ENCODE assay signal across 36 cellular contexts in the genomic region with DNA sequence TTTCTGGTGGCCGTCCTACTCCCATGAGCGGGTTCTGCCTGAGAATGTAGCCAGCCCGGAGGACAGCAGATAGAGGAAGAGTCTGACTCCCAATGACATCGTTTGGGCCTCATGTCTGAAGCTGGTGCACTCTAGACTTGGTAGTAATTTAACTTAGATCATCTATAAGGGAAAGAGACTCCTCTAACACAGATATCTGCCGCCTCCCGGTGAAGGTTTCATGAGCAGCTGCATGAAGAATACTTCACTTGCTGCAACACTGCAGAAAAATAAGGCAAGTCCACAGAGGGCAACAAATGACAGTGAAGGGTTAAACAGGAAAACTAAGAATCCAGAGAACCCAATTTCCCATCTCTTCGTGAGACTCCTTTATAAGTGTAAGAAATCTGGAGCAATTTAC. TPM values are rescaled to one million over a fixed set of nuclear protein-coding genes. Genes with fewer than 3 reads are reported as not detected.
DNase-seq lines count a peak whose midpoint lies in the region; ATAC-seq, FAIRE-seq and TF ChIP-seq lines count a peak whose summit lies in the region.
"Had no signal": no experiment of that assay in that cellular context is flagged by ENCODE, and none has a peak within 500 bp of the region (broad histone marks: within the 10 kb centered on the region; RNA-seq: fewer than 3 reads in every experiment).

No MANE protein-coding gene starts in this region.

- TF ChIP-seq RAD21 in IMR-90 (IDR thresholded peaks at IDR 0.05; ENCODE audit: low read length), result no peak

- H3K9me3 ChIP-seq in IMR-90 (ENCODE audit: control insufficient read depth, insufficient read depth, low read length) (no peaks in the 10 kb centered on the region), astrocyte (ENCODE audit: insufficient read depth, low read depth, low read length) (no peaks in the 10 kb centered on the region)
- H3K9me3 ChIP-seq: heart right ventricle, psoas muscle, tibial nerve had no signal

- peaks cover 9% of the 10 kb centered on the region for H3K27me3 Mint-ChIP-seq in astrocyte (ENCODE audit: low read depth, unreplicated experiment)
- H3K27me3 Mint-ChIP-seq: activated CD4-positive, alpha-beta T cell treated with anti-CD3 and anti-CD28 coated beads for 36 hours; B cell; natural killer cell treated with Interleukin-12 subunit alpha and Interleukin-12 subunit beta and Interleukin-15 and Interleukin-18, amount 100 ng/mL, for 72 hours had no signal

- H3K4me3 Mint-ChIP-seq in astrocyte (ENCODE audit: unreplicated experiment), result no peak overlapping the region
- H3K4me3 Mint-ChIP-seq: activated CD4-positive, alpha-beta T cell treated with anti-CD3 and anti-CD28 coated beads for 36 hours; B cell; CD8-positive, alpha-beta T cell; natural killer cell treated with Interleukin-12 subunit alpha and Interleukin-12 subunit beta and Interleukin-15 and Interleukin-18, amount 100 ng/mL, for 72 hours; T-helper 2 cell treated with Interferon-gamma antibody and Interleukin-4, amounts not matched to agents 5 μg/mL and 100 μg/mL, for 36 hours had no signal

- peak overlapping the region; percentile 85 for H2BK120ac ChIP-seq in IMR-90 (ENCODE audit: low read depth, low read length)

- H4K20me1 ChIP-seq in IMR-90 (ENCODE audit: insufficient read depth, low read length) (no peaks in the 10 kb centered on the region), astrocyte (ENCODE audit: insufficient read depth, low read length) (no peaks in the 10 kb centered on the region)

- H3K4ac ChIP-seq in IMR-90 (ENCODE audit: low read depth, low read length), result peak overlapping the region; percentile 80

- H3K27ac ChIP-seq in ACC112 (ENCODE audit: low read depth, low read length) (peak overlapping the region; percentile 68; the same call in 1 of the 2 replicates), IMR-90 (ENCODE audit: insufficient read depth, low read length) (peak overlapping the region; percentile 53; the same call in 1 of the 2 replicates), astrocyte (ENCODE audit: low read depth, low read length) (peak overlapping the region; percentile 81)
- H3K27ac ChIP-seq: psoas muscle, tibial nerve had no signal

- no TSS peak for BruUV-seq in IMR-90 (replicated peaks; lab: Mats Ljungman, UMichigan)

- H3K27ac Mint-ChIP-seq in astrocyte (ENCODE audit: unreplicated experiment), result peak overlapping the region; percentile 26
- H3K27ac Mint-ChIP-seq: activated CD4-positive, alpha-beta T cell treated with anti-CD3 and anti-CD28 coated beads for 36 hours; activated naive CD4-positive, alpha-beta T cell treated with anti-CD3 and anti-CD28 coated beads, Interleukin-2, amount 50 U/mL, for 72 hours; activated T-helper 2 cell treated with anti-CD3 and anti-CD28 coated beads, Interferon-gamma antibody, Interleukin-2, Interleukin-4, amounts not matched to agents 10 μg/mL and 5 μg/mL and 100 μg/mL, durations not matched to agents 14 hours and 24 hours and 36 hours; B cell; CD8-positive, alpha-beta T cell; natural killer cell treated with Interleukin-12 subunit alpha and Interleukin-12 subunit beta and Interleukin-15 and Interleukin-18, amount 100 ng/mL, for 72 hours; T-helper 2 cell treated with Interferon-gamma antibody and Interleukin-4, amounts not matched to agents 5 μg/mL and 100 μg/mL, for 36 hours had no signal

- H3K79me1 ChIP-seq in IMR-90 (ENCODE audit: low read depth in 1 of 2, low read length in 2 of 2), result peaks cover 0 to 3% of the 10 kb centered on the region in 2 experiments; a peak in 2 of 4 replicates

- H3K27me3 ChIP-seq in ACC112 (ENCODE audit: insufficient read depth, low read length) (no peaks in the 10 kb centered on the region), IMR-90 (ENCODE audit: control insufficient read depth, insufficient read depth, low read length) (no peaks in the 10 kb centered on the region), astrocyte (ENCODE audit: insufficient read depth, low read length) (no peaks in the 10 kb centered on the region)
- H3K27me3 ChIP-seq: heart right ventricle, tibial nerve had no signal

- H3K9me1 ChIP-seq in IMR-90 (ENCODE audit: insufficient read depth, low read length), result peaks cover 15% of the 10 kb centered on the region

- no peak overlapping the region for H2AFZ ChIP-seq in ACC112 (ENCODE audit: low read length, unreplicated experiment)
- H2AFZ ChIP-seq in IMR-90 (replicated peaks; ENCODE audit: low read length, poor library complexity), result peak overlapping the region; percentile 76
- no peak overlapping the region for H2AFZ ChIP-seq in astrocyte (ENCODE audit: low read depth, low read length)

- peak overlapping the region; percentile 84 for H2AK9ac ChIP-seq in IMR-90 (replicated peaks; ENCODE audit: low read depth, low read length, poor library complexity)

- H3K4me3 ChIP-seq in ACC112 (ENCODE audit: low read depth, low read length) (no peak overlapping the region), IMR-90 (ENCODE audit: insufficient read depth, low read depth, low read length) (no peak overlapping the region), astrocyte (ENCODE audit: insufficient read depth, low read depth, low read length) (no peak overlapping the region), fibroblast of the aortic adventitia (ENCODE audit: low read depth, low read length) (no peak overlapping the region), lower leg skin (ENCODE audit: low read depth, poor library complexity, severe bottlenecking) (no peak overlapping the region)
- H3K4me3 ChIP-seq: heart right ventricle, lung, psoas muscle, tibial nerve had no signal

- H3K36me3 Mint-ChIP-seq in astrocyte (ENCODE audit: low read depth, unreplicated experiment), result no peaks in the 10 kb centered on the region
- H3K36me3 Mint-ChIP-seq: activated naive CD4-positive, alpha-beta T cell treated with anti-CD3 and anti-CD28 coated beads, Interleukin-2, amount 50 U/mL, for 72 hours; CD8-positive, alpha-beta T cell; natural killer cell treated with Interleukin-12 subunit alpha and Interleukin-12 subunit beta and Interleukin-15 and Interleukin-18, amount 100 ng/mL, for 72 hours had no signal

- peak overlapping the region; percentile 78 for H4K91ac ChIP-seq in IMR-90 (ENCODE audit: insufficient read depth, low read depth, low read length)

- H4K5ac ChIP-seq in IMR-90 (ENCODE audit: low read depth, low read length), result no peak overlapping the region; the same call in 1 of the 2 replicates

- H2BK15ac ChIP-seq in IMR-90 (ENCODE audit: low read depth, low read length), result peak overlapping the region; percentile 98; the same call in 2 of the 3 replicates

- dilution Hi-C loops in IMR-90 (cut with HindIII; ENCODE audit: low sequenced_read_pairs, unreplicated experiment), result no loop called here

- no CpG with 5 or more reads among the region's 7 CpGs for WGBS in IMR-90 (ENCODE audit: extremely low coverage in 2 of 2, insufficient read length in 1 of 2), 2 experiments
- WGBS in lower leg skin, 2 donors, result 68 to 75% methylated on average over 7 of the region's 7 CpGs

- CTCF ChIA-PET in IMR-90 (lab: Yijun Ruan, JAX), result no interaction called here

- TF ChIP-seq CTCF in IMR-90 (conservative IDR thresholded peaks at IDR 0.05; ENCODE audit: low read depth, low read length) (no peak), astrocyte (IDR thresholded peaks at IDR 0.05; ENCODE audit: insufficient read depth, low read depth, low read length) (no peak), fibroblast of the aortic adventitia (IDR thresholded peaks at IDR 0.05; ENCODE audit: insufficient read depth, low read length) (no peak), lower leg skin (IDR thresholded peaks at IDR 0.05) (no peak)

- no peaks in the 10 kb centered on the region for H3K36me3 ChIP-seq in ACC112 (ENCODE audit: insufficient read depth, low read length)
- no peaks in the 10 kb centered on the region for H3K36me3 ChIP-seq in IMR-90 (ENCODE audit: control insufficient read depth, insufficient read depth, low read length)
- no peaks in the 10 kb centered on the region for H3K36me3 ChIP-seq in astrocyte (ENCODE audit: insufficient read depth, low read length)
- H3K36me3 ChIP-seq: heart right ventricle, tibial nerve had no signal

- H2AK5ac ChIP-seq in IMR-90 (ENCODE audit: low read depth, low read length), result peak overlapping the region; percentile 97

- no peak overlapping the region for H3K9ac ChIP-seq in IMR-90 (ENCODE audit: low read depth, low read length)
- no peak overlapping the region for H3K9ac ChIP-seq in astrocyte (ENCODE audit: low read length)

- H2BK20ac ChIP-seq in IMR-90 (ENCODE audit: low read depth, low read length), result peak overlapping the region; percentile 83

- no peak for ATAC-seq in IMR-90 (ENCODE audit: low read depth)
- ATAC-seq in left ventricle myocardium superior, result no peak
- ATAC-seq in HG03039 (IDR thresholded peaks at IDR 0.05; ENCODE audit: unreplicated experiment), result no peak
- ATAC-seq: activated CD4-positive, alpha-beta T cell treated with anti-CD3 and anti-CD28 coated beads for 36 hours; activated naive CD4-positive, alpha-beta T cell treated with anti-CD3 and anti-CD28 coated beads, Interleukin-2, amount 50 U/mL, for 72 hours; CD8-positive, alpha-beta T cell; heart right ventricle; natural killer cell treated with Interleukin-12 subunit alpha and Interleukin-12 subunit beta and Interleukin-15 and Interleukin-18, amount 100 ng/mL, for 72 hours; psoas muscle had no signal

- intact Hi-C loops in IMR-90 (cut with micrococcal nuclease), result no loop called here
- intact Hi-C loops in lower leg skin (cut with DNase I; ENCODE audit: low total_unique reads), result no loop called here
- intact Hi-C loops in left ventricle myocardium superior (cut with micrococcal nuclease), result no loop called here

- in situ Hi-C loops in IMR-90 (cut with MboI; ENCODE audit: low sequenced_read_pairs), result loop anchor here (5.0 to 10.0 kb wide), 2 partner anchors 86 to 163 kb away; a partner anchor contains a TSS

- TF ChIP-seq POLR2A in IMR-90 (IDR thresholded peaks at IDR 0.05; ENCODE audit: low read depth, low read length) (no peak), lower leg skin (IDR thresholded peaks at IDR 0.05) (no peak)

- H3K4me1 ChIP-seq in ACC112 (ENCODE audit: control insufficient read depth, insufficient read depth, low read length, unreplicated experiment) (peaks cover 16% of the 10 kb centered on the region), IMR-90 (ENCODE audit: control insufficient read depth, insufficient read depth, low read length) (peaks cover 5% of the 10 kb centered on the region; the same call in 1 of the 2 replicates), astrocyte (ENCODE audit: insufficient read depth, low read length) (peaks cover 12% of the 10 kb centered on the region)

- H3K23ac ChIP-seq in IMR-90 (ENCODE audit: low read depth, low read length), result peak overlapping the region; percentile 66; the same call in 1 of the 2 replicates

- POLR2A ChIA-PET in IMR-90 (lab: Charles Lee; ENCODE audit: unreplicated experiment), result no interaction called here

- no peak for FAIRE-seq in astrocyte (lab: Jason Lieb, UNC)
- FAIRE-seq: colon had no signal

- no peaks in the 10 kb centered on the region for H3K79me2 ChIP-seq in ACC112 (ENCODE audit: control insufficient read depth, insufficient read depth, low read length, unreplicated experiment)
- H3K79me2 ChIP-seq in astrocyte (ENCODE audit: insufficient read depth, low read length), result no peaks in the 10 kb centered on the region

- peak overlapping the region; percentile 80 for H2BK5ac ChIP-seq in IMR-90 (ENCODE audit: low read depth, low read length, poor library complexity, severe bottlenecking)

- peak overlapping the region; percentile 20; the same call in 1 of the 2 replicates for H3K56ac ChIP-seq in IMR-90 (ENCODE audit: extremely low read depth, insufficient read depth, low read length)

- no peaks in the 10 kb centered on the region for H3K9me3 Mint-ChIP-seq in astrocyte (ENCODE audit: unreplicated experiment)
- H3K9me3 Mint-ChIP-seq: activated naive CD4-positive, alpha-beta T cell treated with anti-CD3 and anti-CD28 coated beads, Interleukin-2, amount 50 U/mL, for 72 hours; activated T-helper 2 cell treated with anti-CD3 and anti-CD28 coated beads, Interferon-gamma antibody, Interleukin-2, Interleukin-4, amounts not matched to agents 10 μg/mL and 5 μg/mL and 100 μg/mL, durations not matched to agents 14 hours and 24 hours and 36 hours; CD8-positive, alpha-beta T cell; natural killer cell treated with Interleukin-12 subunit alpha and Interleukin-12 subunit beta and Interleukin-15 and Interleukin-18, amount 100 ng/mL, for 72 hours; T-helper 2 cell treated with Interferon-gamma antibody and Interleukin-4, amounts not matched to agents 5 μg/mL and 100 μg/mL, for 36 hours had no signal

- no peak overlapping the region for H3K18ac ChIP-seq in IMR-90 (ENCODE audit: low read depth, low read length)

- no peak overlapping the region for H3K4me2 ChIP-seq in IMR-90 (ENCODE audit: low read depth, low read length)
- no peak overlapping the region for H3K4me2 ChIP-seq in astrocyte (ENCODE audit: low read length)

- H3K14ac ChIP-seq in IMR-90 (replicated peaks; ENCODE audit: low read depth, low read length), result peak overlapping the region; percentile 66; the same call in 1 of the 2 replicates

- H4K8ac ChIP-seq in IMR-90 (ENCODE audit: low read depth in 2 of 2, low read length in 2 of 2), result peak overlapping the region; percentile 12 to 84; a peak in 2 of 4 replicates

- peaks cover 12% of the 10 kb centered on the region for H3K4me1 Mint-ChIP-seq in astrocyte (ENCODE audit: low read depth, unreplicated experiment)

- DNase-seq in IMR-90, result peak; percentile 23
- no peak for DNase-seq in astrocyte (ENCODE audit: low read depth)
- DNase-seq in fibroblast of the aortic adventitia (ENCODE audit: low read depth), result peak; percentile 20
- DNase-seq in HCEC 1CT, result no peak
- no peak for DNase-seq in lower leg skin (ENCODE audit: low spot score in 2 of 2)
- no peak for DNase-seq in left ventricle myocardium superior
- DNase-seq: ACHN; activated CD4-positive, alpha-beta T cell treated with anti-CD3 and anti-CD28 coated beads for 36 hours; amygdala; CD8-positive, alpha-beta T cell; foreskin melanocyte; H7; heart right ventricle; KBM-7; MM.1S; NCI-H1417; NCI-H2081; NCI-H526; occipital lobe; psoas muscle; SHP77; stimulated activated CD4-positive, alpha-beta T cell treated with anti-CD3 and anti-CD28 coated beads, Interleukin-15, amount 100 ng/mL, for 24 hours; stimulated activated CD4-positive, alpha-beta T cell treated with anti-CD3 and anti-CD28 coated beads, Interleukin-4, amount 100 ng/mL, for 4 hours had no signal

RNA-seq across cellular contexts. Expression of a gene that starts 5.9 kb away (rescaled TPM):
- 46.4 and 48.9 TPM in 2 replicates for total RNA-seq in IMR-90 (2012; rRNA removed)
- 152 and 168 TPM in 2 replicates for polyA plus RNA-seq in IMR-90 (2012; rRNA removed)
- 75.2 and 195 TPM in 2 replicates for polyA plus RNA-seq in IMR-90 (2012; cell fraction: cytosol; rRNA removed)
- polyA plus RNA-seq in IMR-90 (2012; cell fraction: nucleus; rRNA removed; ENCODE audit: low replicate concordance), result 54.5 and 73.7 TPM in 2 replicates
- total RNA-seq in astrocyte, result 41.7 and 47.6 TPM in 2 replicates
- 14.9 and 97.9 TPM in 2 replicates for total RNA-seq in fibroblast of the aortic adventitia (ENCODE audit: low replicate concordance)
- 100 to 1,000 TPM; 101 to 260 (median 110) TPM for total RNA-seq in lower leg skin
- total RNA-seq in left ventricle myocardium superior, result 115 TPM

RNA-seq across cellular contexts. Expression of a gene that starts 11.2 kb away (rescaled TPM):
- total RNA-seq in IMR-90 (2012; rRNA removed), result 0.36 and 0.56 TPM in 2 replicates
- 1.2 and 1.6 TPM in 2 replicates for polyA plus RNA-seq in IMR-90 (2012; rRNA removed)
- polyA plus RNA-seq in IMR-90 (2012; cell fraction: cytosol; rRNA removed), result 0.47 and 1.5 TPM in 2 replicates
- polyA plus RNA-seq in IMR-90 (2012; cell fraction: nucleus; rRNA removed; ENCODE audit: low replicate concordance), result 1.1 and 1.2 TPM in 2 replicates
- total RNA-seq in astrocyte, result 4.5 and 5.0 TPM in 2 replicates
- total RNA-seq in fibroblast of the aortic adventitia (ENCODE audit: low replicate concordance), result 0.25 and 0.45 TPM in 2 replicates
- under 1 TPM in 2 of 4 donors, not detected in 2; 0.15 to 0.62 TPM for total RNA-seq in lower leg skin
- total RNA-seq in left ventricle myocardium superior, result 1.2 TPM
- total RNA-seq: activated CD4-positive, alpha-beta T cell treated with anti-CD3 and anti-CD28 coated beads for 36 hours; activated naive CD4-positive, alpha-beta T cell treated with anti-CD3 and anti-CD28 coated beads, Interleukin-2, amount 50 U/mL, for 72 hours; CD8-positive, alpha-beta T cell; H7; natural killer cell treated with Interleukin-12 subunit alpha and Interleukin-12 subunit beta and Interleukin-15 and Interleukin-18, amount 100 ng/mL, for 72 hours; occipital lobe had no signal

RNA-seq across cellular contexts. Expression of a gene that starts 19.2 kb away (rescaled TPM):
- 8.1 and 9.0 TPM in 2 replicates for total RNA-seq in IMR-90 (2012; rRNA removed)
- polyA plus RNA-seq in IMR-90 (2012; rRNA removed), result 15.2 and 16.3 TPM in 2 replicates
- polyA plus RNA-seq in IMR-90 (2012; cell fraction: cytosol; rRNA removed), result 12.7 and 13.7 TPM in 2 replicates
- polyA plus RNA-seq in IMR-90 (2012; cell fraction: nucleus; rRNA removed; ENCODE audit: low replicate concordance), result 11.7 and 14.6 TPM in 2 replicates
- 15.4 and 18.5 TPM in 2 replicates for total RNA-seq in astrocyte
- total RNA-seq in fibroblast of the aortic adventitia (ENCODE audit: low replicate concordance), result 11.1 and 17.4 TPM in 2 replicates
- 10 to 100 TPM; 16.9 to 48.0 (median 22.7) TPM for total RNA-seq in lower leg skin
- 19.3 TPM for total RNA-seq in left ventricle myocardium superior

RNA-seq across cellular contexts. Expression of a gene that starts 33.0 kb away (rescaled TPM):
- total RNA-seq in IMR-90 (2012; rRNA removed), result 2.8 and 2.9 TPM in 2 replicates
- 13.2 and 15.4 TPM in 2 replicates for polyA plus RNA-seq in IMR-90 (2012; rRNA removed)
- polyA plus RNA-seq in IMR-90 (2012; cell fraction: cytosol; rRNA removed), result 15.5 and 29.2 TPM in 2 replicates
- polyA plus RNA-seq in IMR-90 (2012; cell fraction: nucleus; rRNA removed; ENCODE audit: low replicate concordance), result 6.5 and 20.0 TPM in 2 replicates
- total RNA-seq in astrocyte, result 13.8 and 14.6 TPM in 2 replicates
- total RNA-seq in fibroblast of the aortic adventitia (ENCODE audit: low replicate concordance), result 13.0 and 19.1 TPM in 2 replicates
- 10 to 100 TPM; 11.6 to 15.1 (median 12.9) TPM for total RNA-seq in lower leg skin
- total RNA-seq in left ventricle myocardium superior, result 7.5 TPM

RNA-seq across cellular contexts. Expression of a gene that starts 36.1 kb away (rescaled TPM):
- total RNA-seq in IMR-90 (2012; rRNA removed) (not detected in 2 replicates), astrocyte (not detected in 2 replicates), fibroblast of the aortic adventitia (ENCODE audit: low replicate concordance) (not detected in 2 replicates), lower leg skin (not detected), left ventricle myocardium superior (not detected)
- polyA plus RNA-seq in IMR-90 (2012; rRNA removed), result not detected in 2 replicates
- polyA plus RNA-seq in IMR-90 (2012; cell fraction: cytosol; rRNA removed), result 0.04 TPM in 1 of 2 replicates, not detected in the other
- 0.06 TPM in 1 of 2 replicates, not detected in the other for polyA plus RNA-seq in IMR-90 (2012; cell fraction: nucleus; rRNA removed; ENCODE audit: low replicate concordance)
- total RNA-seq: activated T-helper 2 cell treated with anti-CD3 and anti-CD28 coated beads, Interferon-gamma antibody, Interleukin-2, Interleukin-4, amounts not matched to agents 10 μg/mL and 5 μg/mL and 100 μg/mL, durations not matched to agents 14 hours and 24 hours and 36 hours; CD8-positive, alpha-beta T cell; epithelial cell of proximal tubule; heart right ventricle; HT-29; mucosa of gallbladder; natural killer cell treated with Interleukin-12 subunit alpha and Interleukin-12 subunit beta and Interleukin-15 and Interleukin-18, amount 100 ng/mL, for 72 hours; occipital lobe; psoas muscle; tibial nerve had no signal
- polyA plus RNA-seq: heart right ventricle, psoas muscle had no signal

Comparison
In these comparisons a context has a peak if more than half of its experiments do, and no peak if none do; other contexts are left out.
1. DNase-seq: peak in IMR-90 (single experiment) and fibroblast of the aortic adventitia (single experiment); none in astrocyte (single experiment), HCEC 1CT (single experiment), lower leg skin (0 of 2) and left ventricle myocardium superior (single experiment).
2. Peak in every context shown above with its lines, with median percentiles within 50 percentile points of each other: H3K27ac ChIP-seq.